In genomic region chr1:67451815-67452214, GRCh38 we compare ENCODE assay signal across 21 cellular contexts. TPM values are rescaled to one million over a fixed set of nuclear protein-coding genes. Genes with fewer than 3 reads are reported as not detected.
DNase-seq lines count a peak whose midpoint lies in the region; ATAC-seq, FAIRE-seq and TF ChIP-seq lines count a peak whose summit lies in the region.
"Had no signal": no experiment of that assay in that cellular context is flagged by ENCODE, and none has a peak within 500 bp of the region (broad histone marks: within the 10 kb centered on the region; RNA-seq: fewer than 3 reads in every experiment).

No MANE protein-coding gene starts in this region.

- H2AK5ac ChIP-seq in trophoblast cell (ENCODE audit: low read length), result no peak overlapping the region

- H3K18ac ChIP-seq in trophoblast cell (ENCODE audit: low read length), result no peak overlapping the region

- H3K4ac ChIP-seq in trophoblast cell (ENCODE audit: low read depth, low read length), result no peak overlapping the region

- H2BK12ac ChIP-seq in trophoblast cell (ENCODE audit: low read length), result no peak overlapping the region

- H3F3A ChIP-seq in GM23338 (replicated peaks; ENCODE audit: low read depth), result no peaks in the 10 kb centered on the region

- H3K4me1 Mint-ChIP-seq in GM23338, result peaks cover 28% of the 10 kb centered on the region
- H3K4me1 Mint-ChIP-seq: CD4-positive, CD25-positive, alpha-beta regulatory T cell had no signal

- POLR2A ChIA-PET in K562 (lab: Yijun Ruan, JAX), result interaction anchor here (0.5 kb wide), 1 partner anchor 64 kb away, joined by 3 read pairs; no protein-coding TSS in a partner anchor

- peaks cover 1% of the 10 kb centered on the region for H3K27me3 Mint-ChIP-seq in GM23338 (ENCODE audit: insufficient read depth, low read depth, poor library complexity)

- H3K27ac ChIP-seq in GM23338 (ENCODE audit: low read depth), result no peak overlapping the region
- H3K27ac ChIP-seq in K562 (ENCODE audit: extremely low read depth, low read depth, low read length), result no peak overlapping the region
- no peak overlapping the region for H3K27ac ChIP-seq in trophoblast cell (ENCODE audit: low read depth, low read length)
- H3K27ac ChIP-seq: BLaER1, C4-2B had no signal

- no peak overlapping the region for H4K12ac ChIP-seq in trophoblast cell (ENCODE audit: low read depth, low read length)

- intact Hi-C loops in K562 (cut with micrococcal nuclease), result no loop called here

- no peak overlapping the region for H2BK5ac ChIP-seq in trophoblast cell (ENCODE audit: low read depth, low read length, poor library complexity)

- H3K36me3 Mint-ChIP-seq in GM23338 (ENCODE audit: low read depth), result no peaks in the 10 kb centered on the region
- H3K36me3 Mint-ChIP-seq: CD4-positive, CD25-positive, alpha-beta regulatory T cell; CD8-positive, alpha-beta T cell had no signal

- 8% methylated on average over 2 of the region's 2 CpGs for WGBS in K562 (ENCODE audit: insufficient coverage, low coverage, missing lambda C conversion rate)
- WGBS in trophoblast cell (ENCODE audit: extremely low coverage, insufficient coverage, insufficient read length), result no CpG with 5 or more reads among the region's 2 CpGs

- in situ Hi-C loops in K562 (cut with MboI), result no loop called here

- TF ChIP-seq CTCF in GM23338 (conservative IDR thresholded peaks at IDR 0.05; ENCODE audit: low read depth in 2 of 2) (no peak), K562 (IDR thresholded peaks at IDR 0.05 in 2 of 3, conservative IDR thresholded peaks at IDR 0.05 in 1 of 3; ENCODE audit: insufficient read depth in 2 of 3, low read depth in 1 of 3, low read length in 3 of 3) (no peak)

- TF ChIP-seq RAD21 in K562 (CRISPR knock-in tag; conservative IDR thresholded peaks at IDR 0.05 in 1 of 2, IDR thresholded peaks at IDR 0.05 in 1 of 2), result no peak

- DNase-seq in GM23338 (ENCODE audit: low spot score) (no peak), SK-N-DZ (ENCODE audit: low spot score) (peak; percentile 68), K562 (ENCODE audit: extremely low read depth in 1 of 4, low spot score in 3 of 4) (no peak), trophoblast cell (peak; percentile 72 to 91), NCI-H2196 treated with DMSO at 0.1 percent for 48 hours (lab: John Stamatoyannopoulos, UW; ENCODE audit: unreplicated experiment) (no peak), NAMALWA (ENCODE audit: low spot score) (no peak)
- DNase-seq: CD4-positive, CD25-positive, alpha-beta regulatory T cell; CD8-positive, alpha-beta T cell; DMS153; DND-41; GOT3; HFFc6 had no signal

- H3K23ac ChIP-seq in trophoblast cell (ENCODE audit: low read length), result no peak overlapping the region

- H3K9me1 ChIP-seq in K562 (ENCODE audit: control insufficient read depth, insufficient read depth, low read length), result no peaks in the 10 kb centered on the region

- H3K4me1 ChIP-seq in GM23338 (ENCODE audit: insufficient read depth) (0 out of 2 replicates have a peak, but pooled peaks cover 9% of the 10 kb centered on the region), K562 (replicated peaks in 1 of 2; ENCODE audit: control insufficient read depth in 2 of 2, insufficient read depth in 2 of 2, low read length in 2 of 2) (no peaks in the 10 kb centered on the region), trophoblast cell (ENCODE audit: control insufficient read depth in 1 of 2, insufficient read depth in 2 of 2, low read length in 2 of 2) (peaks cover 0 to 2% of the 10 kb centered on the region in 2 experiments)
- H3K4me1 ChIP-seq: HAP-1 had no signal

- ATAC-seq in GM23338 (no peak), K562 (peak; percentile 46; the same call in 2 of the 3 replicates), GM21367 (IDR thresholded peaks at IDR 0.05; ENCODE audit: unreplicated experiment) (no peak)
- ATAC-seq: CD8-positive, alpha-beta T cell; GM12878 had no signal

- no peak for FAIRE-seq in K562 (lab: Jason Lieb, UNC)
- FAIRE-seq: G401.6, GM12878, GM19239, H54 had no signal

- TF ChIP-seq POLR2A in K562 (conservative IDR thresholded peaks at IDR 0.05), result no peak

- H3K27ac Mint-ChIP-seq in GM23338, result peak overlapping the region; percentile 38; the same call in 1 of the 2 replicates
- H3K27ac Mint-ChIP-seq: CD4-positive, CD25-positive, alpha-beta regulatory T cell; CD8-positive, alpha-beta T cell; HFFc6 had no signal

- no peak overlapping the region for H2BK120ac ChIP-seq in trophoblast cell (ENCODE audit: insufficient read depth, low read length, poor library complexity)

- H3K4me2 ChIP-seq in GM23338 (no peak overlapping the region), K562 (ENCODE audit: insufficient read depth, low read length) (no peak overlapping the region), trophoblast cell (ENCODE audit: low read length) (no peak overlapping the region)
- H3K4me2 ChIP-seq: BLaER1 had no signal

- H3K9me2 ChIP-seq in GM23338 (ENCODE audit: insufficient read depth), result no peaks in the 10 kb centered on the region

- H3K27me3 ChIP-seq in GM23338 (ENCODE audit: insufficient read depth) (no peaks in the 10 kb centered on the region), K562 (ENCODE audit: control insufficient read depth in 2 of 2, insufficient read depth in 2 of 2, low read length in 2 of 2) (no peaks in the 10 kb centered on the region; a peak in 1 of 5 replicates), trophoblast cell (ENCODE audit: insufficient read depth, low read length) (no peaks in the 10 kb centered on the region)
- H3K27me3 ChIP-seq: BLaER1 had no signal

- no peak overlapping the region for H4K8ac ChIP-seq in trophoblast cell (ENCODE audit: low read depth, low read length)

- H4K20me1 ChIP-seq in GM23338 (replicated peaks; ENCODE audit: insufficient read depth) (no peaks in the 10 kb centered on the region), K562 (replicated peaks; ENCODE audit: control insufficient read depth, insufficient read depth, low read length) (no peaks in the 10 kb centered on the region)
- H4K20me1 ChIP-seq: BLaER1 had no signal

- no peaks in the 10 kb centered on the region for H3K9me3 ChIP-seq in K562 (replicated peaks; ENCODE audit: control insufficient read depth, insufficient read depth, low read depth, low read length)
- H3K9me3 ChIP-seq in trophoblast cell (ENCODE audit: insufficient read depth, low read depth, low read length), result no peaks in the 10 kb centered on the region
- H3K9me3 ChIP-seq: BLaER1, Caco-2, HAP-1 had no signal

- H3K79me1 ChIP-seq in trophoblast cell (ENCODE audit: low read length), result no peaks in the 10 kb centered on the region

- H4K91ac ChIP-seq in trophoblast cell (ENCODE audit: low read depth, low read length), result no peak overlapping the region

- CTCF ChIA-PET in K562 (lab: Yijun Ruan, JAX; ENCODE audit: low intra/inter-chr PET ratio), result no interaction called here

- H3K79me2 ChIP-seq in GM23338 (replicated peaks; ENCODE audit: insufficient read depth) (no peaks in the 10 kb centered on the region), K562 (ENCODE audit: control insufficient read depth, insufficient read depth, low read length) (no peaks in the 10 kb centered on the region), trophoblast cell (ENCODE audit: control insufficient read depth, insufficient read depth, low read length, poor library complexity) (no peaks in the 10 kb centered on the region)

- H3K9ac ChIP-seq in K562 (ENCODE audit: insufficient read depth in 1 of 2, low read depth in 2 of 2, low read length in 2 of 2), result no peak overlapping the region
- no peak overlapping the region for H3K9ac ChIP-seq in trophoblast cell (ENCODE audit: low read length)
- H3K9ac ChIP-seq: BLaER1 had no signal

- H2AFZ ChIP-seq in GM23338 (peak overlapping the region; percentile 61; the same call in 1 of the 2 replicates), K562 (ENCODE audit: low read depth, low read length) (peak overlapping the region; percentile 57; the same call in 1 of the 2 replicates), trophoblast cell (ENCODE audit: insufficient read depth, low read length, poor library complexity) (no peak overlapping the region)

- no peak for TF ChIP-seq EP300 in K562 (IDR thresholded peaks at IDR 0.05; ENCODE audit: low read length)

- no peak overlapping the region for H3K14ac ChIP-seq in trophoblast cell (ENCODE audit: low read length)

- no TSS peak for BruUV-seq in K562 (replicated peaks; lab: Mats Ljungman, UMichigan)

- no peaks in the 10 kb centered on the region for H3K9me3 Mint-ChIP-seq in GM23338
- H3K9me3 Mint-ChIP-seq: CD4-positive, CD25-positive, alpha-beta regulatory T cell; CD8-positive, alpha-beta T cell; HFFc6 had no signal

- H3K36me3 ChIP-seq in GM23338 (ENCODE audit: insufficient read depth) (no peaks in the 10 kb centered on the region), K562 (ENCODE audit: control insufficient read depth, insufficient read depth, low read length) (no peaks in the 10 kb centered on the region), trophoblast cell (ENCODE audit: control insufficient read depth in 1 of 2, insufficient read depth in 2 of 2, low read length in 2 of 2) (no peaks in the 10 kb centered on the region)
- H3K36me3 ChIP-seq: BLaER1, HAP-1 had no signal

- no peak overlapping the region for H3K4me3 ChIP-seq in GM23338
- no peak overlapping the region for H3K4me3 ChIP-seq in K562
- H3K4me3 ChIP-seq in trophoblast cell (ENCODE audit: low read depth, low read length), result no peak overlapping the region
- H3K4me3 ChIP-seq: BLaER1, GM12878, HAP-1 had no signal

- no peak overlapping the region for H3K4me3 Mint-ChIP-seq in GM23338
- H3K4me3 Mint-ChIP-seq: CD4-positive, CD25-positive, alpha-beta regulatory T cell; CD8-positive, alpha-beta T cell; HFFc6 had no signal

RNA-seq across cellular contexts. Expression of gene SERBP1, which starts 21.6 kb away (rescaled TPM):
- total RNA-seq in GM23338 (2014; rRNA removed; shearing (Covaris generic)), result 674 and 696 TPM in 2 replicates
- 532 and 559 TPM in 2 replicates for polyA plus RNA-seq in GM23338 (2016; fragmentation: Nextera tagmentation; extraction: Ambion mirVana)
- polyA plus RNA-seq in SK-N-DZ (2014; cell fraction: cytosol; rRNA removed), result 152 and 167 TPM in 2 replicates
- 82.0 and 88.0 TPM in 2 replicates for polyA plus RNA-seq in SK-N-DZ (2014; cell fraction: nucleus; rRNA removed)
- 44.8 and 218 TPM in 2 replicates for total RNA-seq in K562 (2011; cell fraction: chromatin; rRNA removed; ENCODE audit: low replicate concordance)
- 38.5 and 46.2 TPM in 2 replicates for total RNA-seq in K562 (2011; cell fraction: nucleolus; rRNA removed)
- total RNA-seq in K562 (2011; cell fraction: nucleoplasm; rRNA removed), result 82.6 and 125 TPM in 2 replicates
- total RNA-seq in K562 (2014; rRNA removed), result 656 and 761 TPM in 2 replicates
- total RNA-seq in K562 (2014; rRNA removed; fragmentation: Illumina TruSeq; extraction: Trizol), result 464 and 519 TPM in 2 replicates
- 523 and 537 TPM in 2 replicates for total RNA-seq in K562 (2015; rRNA removed; fragmentation: Illumina TruSeq; extraction: Trizol)
- total RNA-seq in K562 (2021), result 415 and 449 TPM in 2 replicates
- polyA plus RNA-seq in K562 (2011; rRNA removed), result 295 and 420 TPM in 2 replicates
- polyA plus RNA-seq in K562 (2011; cell fraction: cytosol; rRNA removed), result 136 and 207 TPM in 2 replicates
- 65.4 and 88.8 TPM in 2 replicates for polyA plus RNA-seq in K562 (2011; cell fraction: nucleus; rRNA removed)
- 218 and 429 TPM in 2 replicates for polyA plus RNA-seq in K562 (2012)
- 492 and 549 TPM in 2 replicates for polyA plus RNA-seq in K562 (2014; fragmentation: Illumina TruSeq; extraction: Trizol)
- polyA plus RNA-seq in K562 (2014; fragmentation: Nextera tagmentation; extraction: Ambion mirVana), result 10 to 100 TPM; 79.9 to 81.2 TPM
- polyA plus RNA-seq in K562 (2014; rRNA removed), result 494 and 522 TPM in 2 replicates
- polyA minus RNA-seq in K562 (2011; rRNA and poly(A)+ RNA removed), result 427 and 585 TPM in 2 replicates
- 185 and 239 TPM in 2 replicates for polyA minus RNA-seq in K562 (2011; cell fraction: cytosol; rRNA and poly(A)+ RNA removed)
- 63.4 and 107 TPM in 2 replicates for polyA minus RNA-seq in K562 (2011; cell fraction: nucleus; rRNA and poly(A)+ RNA removed)
- 248 and 260 TPM in 2 replicates for polyA plus RNA-seq in trophoblast cell (2013)

Comparison
In these comparisons a context has a peak if more than half of its experiments do, and no peak if none do; other contexts are left out.
1. DNase-seq: peak in SK-N-DZ (single experiment) and trophoblast cell (2 of 2); none in GM23338 (single experiment), K562 (0 of 4), NCI-H2196 treated with DMSO at 0.1 percent for 48 hours (single experiment) and NAMALWA (single experiment).